In the genomic region with DNA sequence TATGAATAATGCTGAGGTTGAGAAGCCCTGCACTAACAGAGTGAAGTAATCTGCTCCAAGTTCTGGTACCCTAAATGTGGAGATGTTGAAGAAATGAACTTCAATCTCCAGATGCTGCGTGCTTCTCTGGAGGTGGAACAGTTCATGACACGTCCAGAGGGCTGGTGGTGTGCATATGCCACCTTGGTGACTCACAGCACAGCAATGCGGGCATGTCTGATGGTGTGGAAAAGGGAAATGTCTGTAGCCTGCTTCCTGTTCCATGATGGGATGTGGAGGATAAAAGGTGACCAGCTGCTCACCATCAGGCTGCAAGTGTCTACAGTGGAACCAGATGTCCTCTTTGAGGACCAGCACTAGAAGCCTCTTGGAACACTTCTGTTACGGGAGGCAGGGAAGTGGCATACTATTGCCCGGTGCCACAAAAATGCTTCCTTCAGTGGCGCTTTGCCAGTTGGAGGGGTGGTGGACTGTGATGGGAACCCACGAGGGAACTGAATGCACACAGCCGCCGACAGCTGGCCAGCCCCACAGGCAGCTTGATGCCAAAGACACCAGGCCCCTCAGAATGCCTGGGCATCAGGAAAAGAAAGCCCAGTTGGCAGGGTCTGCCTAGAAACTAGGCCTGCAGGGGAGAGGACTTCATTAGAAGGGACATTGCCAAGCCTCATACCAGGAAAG, we compare ENCODE assay signal across 11 cellular contexts. TPM values are rescaled to one million over a fixed set of nuclear protein-coding genes. Genes with fewer than 3 reads are reported as not detected.
DNase-seq lines count a peak whose midpoint lies in the region; ATAC-seq, FAIRE-seq and TF ChIP-seq lines count a peak whose summit lies in the region.
"Had no signal": no experiment of that assay in that cellular context is flagged by ENCODE, and none has a peak within 500 bp of the region (broad histone marks: within the 10 kb centered on the region; RNA-seq: fewer than 3 reads in every experiment).

No MANE protein-coding gene starts in this region.

- H3K27me3 Mint-ChIP-seq in nephron progenitor cell (ENCODE audit: low read depth, poor library complexity): peaks cover 3% of the 10 kb centered on the region

- peak; percentile 64 for ATAC-seq in mucosa of descending colon

- no peaks in the 10 kb centered on the region for H3K79me2 ChIP-seq in mammary epithelial cell (ENCODE audit: insufficient read depth, low read length)

- peak overlapping the region; percentile 45 for H2AFZ ChIP-seq in mammary epithelial cell (ENCODE audit: low read depth, low read length)

- peaks cover 8% of the 10 kb centered on the region for H3K36me3 Mint-ChIP-seq in nephron progenitor cell (ENCODE audit: low read depth)

- H3K4me2 ChIP-seq in mammary epithelial cell (ENCODE audit: insufficient read depth, low read depth, low read length): peak overlapping the region; percentile 34

- DNase-seq in DMS79 (lab: John Stamatoyannopoulos, UW): peak; percentile 67
- peak; percentile 87 for DNase-seq in M059J (ENCODE audit: low read depth)
- peak; percentile 81 for DNase-seq in mammary epithelial cell
- DNase-seq in mucosa of descending colon: no peak
- no peak for DNase-seq in NCI-H1092 (lab: John Stamatoyannopoulos, UW)
- DNase-seq in nephron progenitor cell: no peak
- DNase-seq in small intestine: no peak
- no peak for DNase-seq in coronary artery (ENCODE audit: low spot score)
- DNase-seq: activated CD4-positive, alpha-beta T cell treated with anti-CD3 and anti-CD28 coated beads, Interleukin-2, amount 50 U/mL, for 1 hour; amniotic stem cell; lower lobe of right lung had no signal

- in situ Hi-C loops in mammary epithelial cell (cut with MboI; ENCODE audit: low sequenced_read_pairs in 2 of 2): no loop called here

- H3K4me1 ChIP-seq in mammary epithelial cell (ENCODE audit: insufficient read depth, low read length): peaks cover 23% of the 10 kb centered on the region
- no peaks in the 10 kb centered on the region for H3K4me1 ChIP-seq in mucosa of descending colon (ENCODE audit: low read depth)
- H3K4me1 ChIP-seq in small intestine (ENCODE audit: control insufficient read depth in 2 of 2, insufficient read depth in 1 of 2, low read depth in 1 of 2, low read length in 1 of 2): no peaks in the 10 kb centered on the region
- H3K4me1 ChIP-seq: lower lobe of right lung had no signal

- H3K27ac Mint-ChIP-seq in nephron progenitor cell: no peak overlapping the region

- H3K27me3 ChIP-seq in mammary epithelial cell (ENCODE audit: insufficient read depth, low read length) (no peaks in the 10 kb centered on the region), small intestine (ENCODE audit: control insufficient read depth in 2 of 2, insufficient read depth in 2 of 2, low read length in 2 of 2) (no peaks in the 10 kb centered on the region)

- H3K4me3 ChIP-seq in mammary epithelial cell (replicated peaks in 1 of 3; ENCODE audit: insufficient read depth in 1 of 3, low read depth in 2 of 3, low read length in 3 of 3) (no peak overlapping the region), mucosa of descending colon (no peak overlapping the region), small intestine (ENCODE audit: low read depth in 1 of 2, low read length in 2 of 2) (no peak overlapping the region), coronary artery (no peak overlapping the region)
- H3K4me3 ChIP-seq: lower lobe of right lung had no signal

- no peaks in the 10 kb centered on the region for H3K9me3 ChIP-seq in mammary epithelial cell (replicated peaks; ENCODE audit: insufficient read depth, low read length)
- H3K9me3 ChIP-seq in mucosa of descending colon: no peaks in the 10 kb centered on the region
- no peaks in the 10 kb centered on the region for H3K9me3 ChIP-seq in small intestine (ENCODE audit: control insufficient read depth, low read depth)
- H3K9me3 ChIP-seq: lower lobe of right lung had no signal

- H3K4me1 Mint-ChIP-seq in nephron progenitor cell: peaks cover 71% of the 10 kb centered on the region

- H3K27ac ChIP-seq in mammary epithelial cell (ENCODE audit: insufficient read depth, low read depth, low read length) (peak overlapping the region; percentile 6), small intestine (ENCODE audit: low read depth in 1 of 2, low read length in 1 of 2) (no peak overlapping the region), coronary artery (no peak overlapping the region)
- H3K27ac ChIP-seq: lower lobe of right lung had no signal

- intact Hi-C loops in mammary epithelial cell (cut with micrococcal nuclease): loop anchor here (1.0 kb wide), 3 partner anchors 19 to 102 kb away; no protein-coding TSS in a partner anchor
- intact Hi-C loops in mucosa of descending colon (cut with DNase I, micrococcal nuclease): no loop called here

- H3K36me3 ChIP-seq in mammary epithelial cell (ENCODE audit: insufficient read depth, low read length) (peaks cover 10% of the 10 kb centered on the region), mucosa of descending colon (ENCODE audit: low read depth) (no peaks in the 10 kb centered on the region), small intestine (ENCODE audit: control insufficient read depth in 2 of 2, insufficient read depth in 2 of 2, low read length in 2 of 2) (peaks cover 2 to 4% of the 10 kb centered on the region in 2 donors)

- no peaks in the 10 kb centered on the region for H4K20me1 ChIP-seq in mammary epithelial cell (ENCODE audit: insufficient read depth, low read length)

- dilution Hi-C loops in mammary epithelial cell (cut with HindIII; ENCODE audit: low sequenced_read_pairs): no loop called here

- 14% methylated on average over 7 of the region's 9 CpGs for WGBS in mammary epithelial cell (ENCODE audit: low coverage, missing lambda C conversion rate)
- WGBS in small intestine, 3 donors: 71 to 78% (median 78%) methylated on average over 9 of the region's 9 CpGs

- H3K4me3 Mint-ChIP-seq in nephron progenitor cell: no peak overlapping the region

- TF ChIP-seq CTCF in mammary epithelial cell (conservative IDR thresholded peaks at IDR 0.05 in 1 of 2, IDR thresholded peaks at IDR 0.05 in 1 of 2; ENCODE audit: extremely low read depth in 1 of 2, insufficient read depth in 1 of 2, low read depth in 1 of 2, low read length in 2 of 2) (no peak), mucosa of descending colon (IDR thresholded peaks at IDR 0.05) (no peak), nephron progenitor cell (IDR thresholded peaks at IDR 0.05) (no peak), coronary artery (IDR thresholded peaks at IDR 0.05) (no peak)

- CTCF ChIA-PET in mammary epithelial cell (lab: Charles Lee; ENCODE audit: low non-redundant PET): no interaction called here

- BruUV-seq in mammary epithelial cell (replicated peaks; lab: Mats Ljungman, UMichigan): TSS peak; percentile 14

- H3K9me3 Mint-ChIP-seq in nephron progenitor cell: no peaks in the 10 kb centered on the region

- FAIRE-seq in small intestine (lab: Jason Lieb, UNC): no peak

- no peak overlapping the region for H3K9ac ChIP-seq in mammary epithelial cell (ENCODE audit: insufficient read depth, low read length)

RNA-seq across cellular contexts. Expression of a gene that starts 19.9 kb away (rescaled TPM):
- total RNA-seq in M059J (2014; rRNA removed; shearing (Covaris generic)): 18.1 and 22.4 TPM in 2 replicates
- total RNA-seq in mammary epithelial cell: 10 to 100 TPM; 20.2 to 25.8 TPM
- polyA plus RNA-seq in mammary epithelial cell: 16.8 TPM
- 28.8 TPM for polyA minus RNA-seq in mammary epithelial cell
- total RNA-seq in mucosa of descending colon: 10 to 100 TPM; 25.4 to 26.5 (median 25.4) TPM
- polyA plus RNA-seq in small intestine: 10 to 100 TPM; 11.4 to 16.3 (median 13.8) TPM

RNA-seq across cellular contexts. Expression of a gene that starts 26.2 kb away (rescaled TPM):
- 89.1 and 122 TPM in 2 replicates for total RNA-seq in M059J (2014; rRNA removed; shearing (Covaris generic))
- total RNA-seq in mammary epithelial cell (10 to 100 TPM; 35.0 to 69.2 TPM), mucosa of descending colon (10 to 100 TPM; 27.5 to 45.3 (median 28.8) TPM)
- polyA plus RNA-seq in mammary epithelial cell (31.1 TPM), small intestine (10 to 100 TPM in 1 of 3 donors, 1 to 10 TPM in 2; 9.4 to 29.5 (median 10.0) TPM)
- 27.7 TPM for polyA minus RNA-seq in mammary epithelial cell

Comparison
In these comparisons a context has a peak if more than half of its experiments do, and no peak if none do; other contexts are left out.
1. DNase-seq: peak in DMS79 (single experiment), M059J (single experiment) and mammary epithelial cell (single experiment); none in mucosa of descending colon (0 of 3), NCI-H1092 (single experiment), nephron progenitor cell (single experiment), small intestine (single experiment) and coronary artery (single experiment).